ENCODE assay signal across 9 cellular contexts in genomic region chr10:102246261-102246660, GRCh38. TPM values are rescaled to one million over a fixed set of nuclear protein-coding genes. Genes with fewer than 3 reads are reported as not detected.
DNase-seq lines count a peak whose midpoint lies in the region; ATAC-seq lines count a peak whose summit lies in the region.
"Had no signal": no experiment of that assay in that cellular context is flagged by ENCODE, and none has a peak within 500 bp of the region (broad histone marks: within the 10 kb centered on the region; RNA-seq: fewer than 3 reads in every experiment).

No MANE protein-coding gene starts in this region.

- intact Hi-C loops in activated T-helper 1 cell treated with anti-CD3 and anti-CD28 coated beads, Interleukin-12 subunit alpha, Interleukin-12 subunit beta, Interleukin-2, Interleukin-4 antibody, amounts not matched to agents 30 ng/mL and 10 ng/mL and 1 ng/mL, durations not matched to agents 14 hours and 24 hours and 36 hours (cut with micrococcal nuclease), result loop anchor here (10.0 kb wide), 1 partner anchor 469 kb away; the partner anchor contains the start of genes ARL3 and SFXN2

- no peaks in the 10 kb centered on the region for H3K36me3 ChIP-seq in iPS-20b (ENCODE audit: insufficient read depth, low read depth, low read length)
- peaks cover 0 to 4% (median 0%) of the 10 kb centered on the region in 5 donors for H3K36me3 ChIP-seq in subcutaneous abdominal adipose tissue (ENCODE audit: control insufficient read depth in 5 of 5, insufficient read depth in 5 of 5, low read length in 5 of 5)

- H3K4me3 Mint-ChIP-seq in activated T-helper 1 cell treated with anti-CD3 and anti-CD28 coated beads, Interleukin-12 subunit alpha, Interleukin-12 subunit beta, Interleukin-2, Interleukin-4 antibody, amounts not matched to agents 30 ng/mL and 10 ng/mL and 1 ng/mL, durations not matched to agents 14 hours and 24 hours and 36 hours, result peak overlapping the region; percentile 96

- H3K4me1 Mint-ChIP-seq in activated T-helper 1 cell treated with anti-CD3 and anti-CD28 coated beads, Interleukin-12 subunit alpha, Interleukin-12 subunit beta, Interleukin-2, Interleukin-4 antibody, amounts not matched to agents 30 ng/mL and 10 ng/mL and 1 ng/mL, durations not matched to agents 14 hours and 24 hours and 36 hours (ENCODE audit: low read depth), result peaks cover 38% of the 10 kb centered on the region

- H3K4me1 ChIP-seq in iPS-20b (ENCODE audit: insufficient read depth, low read length) (peaks cover 6% of the 10 kb centered on the region; the same call in 1 of the 2 replicates), subcutaneous abdominal adipose tissue (ENCODE audit: control insufficient read depth in 5 of 5, insufficient read depth in 5 of 5, low read length in 5 of 5) (peaks cover 7 to 52% (median 45%) of the 10 kb centered on the region in 5 donors)

- peaks cover 23% of the 10 kb centered on the region for H3K27me3 ChIP-seq in iPS-20b (ENCODE audit: insufficient read depth, low read length)
- no peaks in the 10 kb centered on the region for H3K27me3 ChIP-seq in subcutaneous abdominal adipose tissue (ENCODE audit: control insufficient read depth in 5 of 5, insufficient read depth in 4 of 5, low read length in 5 of 5)

- peak overlapping the region; percentile 91 for H3K4me3 ChIP-seq in iPS-20b (ENCODE audit: low read length)
- peak overlapping the region; percentile 91 to 99 (median 96) for H3K4me3 ChIP-seq in subcutaneous abdominal adipose tissue (ENCODE audit: low read depth in 1 of 5, low read length in 5 of 5)

- peak overlapping the region; percentile 73; the same call in 1 of the 2 replicates for H3K9ac ChIP-seq in iPS-20b (ENCODE audit: low read depth, low read length)
- H3K9ac ChIP-seq in subcutaneous abdominal adipose tissue (ENCODE audit: low read length in 5 of 5), result peak overlapping the region; percentile 81 to 98 (median 97)

- no peak for ATAC-seq in GM21447 (IDR thresholded peaks at IDR 0.05; ENCODE audit: unreplicated experiment)

- H3K36me3 Mint-ChIP-seq in activated T-helper 1 cell treated with anti-CD3 and anti-CD28 coated beads, Interleukin-12 subunit alpha, Interleukin-12 subunit beta, Interleukin-2, Interleukin-4 antibody, amounts not matched to agents 30 ng/mL and 10 ng/mL and 1 ng/mL, durations not matched to agents 14 hours and 24 hours and 36 hours (ENCODE audit: low read depth), result peaks cover 19% of the 10 kb centered on the region

- no peaks in the 10 kb centered on the region for H3K9me3 Mint-ChIP-seq in activated T-helper 1 cell treated with anti-CD3 and anti-CD28 coated beads, Interleukin-12 subunit alpha, Interleukin-12 subunit beta, Interleukin-2, Interleukin-4 antibody, amounts not matched to agents 30 ng/mL and 10 ng/mL and 1 ng/mL, durations not matched to agents 14 hours and 24 hours and 36 hours

- H3K9me3 ChIP-seq in iPS-20b (ENCODE audit: insufficient read depth, low read depth, low read length) (no peaks in the 10 kb centered on the region), subcutaneous abdominal adipose tissue (ENCODE audit: control insufficient read depth in 5 of 5, low read length in 5 of 5) (no peaks in the 10 kb centered on the region)

- no peak overlapping the region for H3K27ac ChIP-seq in iPS-20b (ENCODE audit: low read length)
- H3K27ac ChIP-seq in subcutaneous abdominal adipose tissue (ENCODE audit: low read depth, low read length), result peak overlapping the region; percentile 95

- peak overlapping the region; percentile 69 for H3K27ac Mint-ChIP-seq in activated T-helper 1 cell treated with anti-CD3 and anti-CD28 coated beads, Interleukin-12 subunit alpha, Interleukin-12 subunit beta, Interleukin-2, Interleukin-4 antibody, amounts not matched to agents 30 ng/mL and 10 ng/mL and 1 ng/mL, durations not matched to agents 14 hours and 24 hours and 36 hours

- DNase-seq in NOMO-1 treated with DMSO at 0.1 percent for 48 hours (lab: John Stamatoyannopoulos, UW; ENCODE audit: unreplicated experiment) (peak; percentile 8), NOMO-1 (lab: John Stamatoyannopoulos, UW; ENCODE audit: unreplicated experiment in 2 of 2) (no peak), OCI-M1 (lab: John Stamatoyannopoulos, UW) (no peak), iPS-NIHi7 (ENCODE audit: extremely low spot score) (no peak)
- no peak for DNase-seq in activated T-helper 1 cell treated with anti-CD3 and anti-CD28 coated beads, Interleukin-12 subunit alpha, Interleukin-12 subunit beta, Interleukin-2, Interleukin-4 antibody, amounts not matched to agents 30 ng/mL and 10 ng/mL and 1 ng/mL, durations not matched to agents 14 hours and 24 hours and 36 hours (ENCODE audit: low spot score)
- DNase-seq: NCI-H748 treated with DMSO at 0.1 percent for 48 hours had no signal

- peaks cover 5% of the 10 kb centered on the region for H3K27me3 Mint-ChIP-seq in activated T-helper 1 cell treated with anti-CD3 and anti-CD28 coated beads, Interleukin-12 subunit alpha, Interleukin-12 subunit beta, Interleukin-2, Interleukin-4 antibody, amounts not matched to agents 30 ng/mL and 10 ng/mL and 1 ng/mL, durations not matched to agents 14 hours and 24 hours and 36 hours (ENCODE audit: insufficient read depth)

RNA-seq across cellular contexts. Expression of gene GBF1, which starts 0.9 kb away (rescaled TPM):
- total RNA-seq in activated T-helper 1 cell treated with anti-CD3 and anti-CD28 coated beads, Interleukin-12 subunit alpha, Interleukin-12 subunit beta, Interleukin-2, Interleukin-4 antibody, amounts not matched to agents 30 ng/mL and 10 ng/mL and 1 ng/mL, durations not matched to agents 14 hours and 24 hours and 36 hours, result 46.7 TPM in 2 replicates

RNA-seq across cellular contexts. Expression of gene PITX3, which starts 4.9 kb away (rescaled TPM):
- total RNA-seq in activated T-helper 1 cell treated with anti-CD3 and anti-CD28 coated beads, Interleukin-12 subunit alpha, Interleukin-12 subunit beta, Interleukin-2, Interleukin-4 antibody, amounts not matched to agents 30 ng/mL and 10 ng/mL and 1 ng/mL, durations not matched to agents 14 hours and 24 hours and 36 hours, result 0.17 and 0.44 TPM in 2 replicates

RNA-seq across cellular contexts. Expression of gene ELOVL3, which starts 20.2 kb away (rescaled TPM):
- total RNA-seq in activated T-helper 1 cell treated with anti-CD3 and anti-CD28 coated beads, Interleukin-12 subunit alpha, Interleukin-12 subunit beta, Interleukin-2, Interleukin-4 antibody, amounts not matched to agents 30 ng/mL and 10 ng/mL and 1 ng/mL, durations not matched to agents 14 hours and 24 hours and 36 hours, result 0.18 TPM in 1 of 2 replicates, not detected in the other
